8 cellular contexts compared by ENCODE assay signal in the genomic region with DNA sequence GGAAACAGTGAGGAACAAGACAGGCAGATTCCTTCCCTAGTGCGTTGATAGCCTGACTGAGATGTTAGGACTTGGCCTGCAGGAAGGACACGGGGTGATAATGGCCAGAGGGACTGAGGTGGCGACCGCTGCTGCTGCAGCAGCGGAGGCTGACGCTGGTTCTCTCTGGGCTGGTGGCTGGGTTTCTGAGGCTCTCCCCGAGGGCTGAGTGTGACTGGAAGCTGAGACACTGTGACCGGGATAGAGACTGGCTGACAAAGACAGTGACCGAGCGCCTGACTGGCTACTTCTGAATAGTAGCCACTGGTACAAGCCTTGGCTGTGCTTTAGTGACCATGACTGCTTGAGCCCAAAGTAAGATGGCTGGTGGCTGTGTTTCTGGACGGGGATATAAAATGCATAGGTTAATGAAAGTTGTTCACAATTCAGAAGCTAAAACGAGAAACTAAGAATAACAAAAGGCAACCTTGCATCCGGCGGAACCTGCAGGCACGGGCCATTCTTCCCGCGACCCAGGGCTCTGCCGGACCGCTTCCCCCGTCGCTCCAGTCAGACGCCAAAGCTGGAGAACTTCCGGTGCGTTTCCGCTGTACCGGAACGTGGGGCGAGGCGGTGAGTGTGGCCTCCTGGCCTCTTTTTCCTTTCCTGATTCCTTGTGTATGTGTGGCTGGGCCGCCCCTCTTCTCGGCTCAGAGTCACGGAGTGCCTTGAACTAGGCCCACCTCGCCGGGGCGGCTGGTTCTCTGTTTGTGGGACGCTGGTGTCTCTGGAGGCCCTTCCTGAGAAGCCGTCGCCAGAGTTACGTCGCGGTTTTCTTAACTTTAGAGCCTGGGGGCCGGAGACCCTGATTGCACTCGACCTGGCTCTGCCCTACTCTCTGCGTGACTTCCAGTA. TPM values are rescaled to one million over a fixed set of nuclear protein-coding genes. Genes with fewer than 3 reads are reported as not detected.
A peak's percentile ranks its signal among the peaks of the same experiment; 100 is the strongest.
DNase-seq lines count a peak whose midpoint lies in the region; ATAC-seq and TF ChIP-seq lines count a peak whose summit lies in the region.

TSS of gene AAR2 (plus strand) at position 587 of the 894 bp plus-strand sequence. CDS start 3,391 bp downstream, outside the sequence.

- peak; percentile 83 for DNase-seq in CD1c-positive myeloid dendritic cell (ENCODE audit: extremely low spot score)
- DNase-seq in MV-4-11 (lab: John Stamatoyannopoulos, UW) = peak; percentile 66
- peak; percentile 83 for DNase-seq in activated naive CD4-positive, alpha-beta T cell treated with anti-CD3 and anti-CD28 coated beads, Interleukin-2, amount 50 U/mL, for 16 hours
- DNase-seq in globus pallidus (ENCODE audit: low spot score) = peak; percentile 71
- peak; percentile 69 for DNase-seq in occipital lobe (lab: John Stamatoyannopoulos, UW)
- DNase-seq in superior temporal gyrus (ENCODE audit: extremely low spot score) = peak; percentile 87

- ATAC-seq in GM21390 (IDR thresholded peaks at IDR 0.05; ENCODE audit: unreplicated experiment) (peak; percentile 66), SK-N-SH treated with all-trans-retinoic acid at 6 μM for 48 hours (peak; percentile 99)

TF ChIP-seq in SK-N-SH treated with all-trans-retinoic acid at 6 μM for 48 hours, 23 proteins besides CTCF, POLR2A, EP300 and RAD21:
- no peak for TF ChIP-seq ESRRG (CRISPR knock-in tag; IDR thresholded peaks at IDR 0.05)
- 0 out of 2 replicates have a peak, but pooled peaks have one; percentile 28 for TF ChIP-seq GLIS3 (CRISPR knock-in tag; IDR thresholded peaks at IDR 0.05)
- TF ChIP-seq ZFP3 (CRISPR knock-in tag; IDR thresholded peaks at IDR 0.05) = 0 out of 2 replicates have a peak, but pooled peaks have one; percentile 37
- TF ChIP-seq OSR1 (CRISPR knock-in tag; IDR thresholded peaks at IDR 0.05) = no peak
- TF ChIP-seq TSHZ2 (CRISPR knock-in tag; IDR thresholded peaks at IDR 0.05) = 0 out of 2 replicates have a peak, but pooled peaks have one; percentile 35

RNA-seq across cellular contexts. Expression of gene AAR2, which starts in this region (rescaled TPM):
- total RNA-seq in occipital lobe = 24.3 TPM

Comparison
In these comparisons a context has a peak if more than half of its experiments do, and no peak if none do; other contexts are left out.
1. Peak in every context shown above with its lines: DNase-seq and ATAC-seq.